8 cellular contexts compared by ENCODE assay signal in the genomic region with DNA sequence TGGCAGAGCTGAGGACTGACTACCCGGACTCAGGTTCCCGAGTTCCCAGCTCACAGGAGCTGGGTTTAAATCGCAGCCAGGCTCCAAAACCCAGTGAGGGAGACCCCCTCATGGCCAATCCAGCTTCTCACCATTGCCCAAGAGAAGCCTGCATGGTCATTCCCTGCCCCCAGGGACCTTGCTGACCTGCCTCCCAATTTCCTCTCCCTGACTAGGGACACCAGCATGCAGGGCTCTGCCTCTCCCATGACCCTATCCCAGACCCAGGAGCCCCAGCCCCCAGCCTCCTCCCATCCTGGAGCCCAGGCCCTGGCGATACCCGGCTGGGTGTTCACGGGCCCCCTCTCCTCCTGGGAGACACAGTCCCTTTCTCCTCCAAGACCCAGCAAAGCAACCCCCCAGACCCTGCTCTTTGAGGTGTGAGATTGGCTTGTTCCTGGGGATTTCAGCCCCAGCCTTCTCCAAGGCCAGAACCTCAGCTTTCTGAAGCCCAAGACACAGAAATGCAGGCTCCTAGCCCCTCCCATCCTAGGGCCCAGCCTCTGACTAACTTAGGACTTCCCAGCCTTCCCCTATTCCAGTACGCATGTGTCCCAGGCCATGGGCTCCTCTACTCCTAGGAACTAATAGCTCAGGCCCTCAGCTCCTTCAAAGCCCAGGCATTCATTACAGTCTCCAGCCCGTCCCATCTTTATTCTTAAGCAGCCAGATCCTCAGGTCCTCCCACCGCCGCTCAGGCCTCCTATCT. TPM values are rescaled to one million over a fixed set of nuclear protein-coding genes. Genes with fewer than 3 reads are reported as not detected.
DNase-seq lines count a peak whose midpoint lies in the region; ATAC-seq and TF ChIP-seq lines count a peak whose summit lies in the region.

No MANE protein-coding gene starts in this region.

- peak overlapping the region; percentile 79 to 96 for H3K4me3 ChIP-seq in Panc1 (ENCODE audit: low read depth in 2 of 2, low read length in 2 of 2)
- peak overlapping the region; percentile 85 to 89 (median 87) for H3K4me3 ChIP-seq in right lobe of liver
- peak overlapping the region; percentile 67 to 78 for H3K4me3 ChIP-seq in testis

- no peaks in the 10 kb centered on the region for H3K27me3 Mint-ChIP-seq in activated CD4-positive, alpha-beta T cell treated with anti-CD3 and anti-CD28 coated beads, Interleukin-2, amount 10 ng/mL, durations not matched to agents 7 days and 5 days

- H3K27ac ChIP-seq in Panc1 (ENCODE audit: low read length) = peak overlapping the region; percentile 85
- H3K27ac ChIP-seq in right lobe of liver = peak overlapping the region; percentile 94 to 99 (median 97)
- peak overlapping the region; percentile 92 to 93 for H3K27ac ChIP-seq in testis

- H3K27ac Mint-ChIP-seq in activated CD4-positive, alpha-beta T cell treated with anti-CD3 and anti-CD28 coated beads, Interleukin-2, amount 10 ng/mL, durations not matched to agents 7 days and 5 days = peak overlapping the region; percentile 97

- in situ Hi-C loops in Panc1 (cut with HindIII; ENCODE audit: low pct_unique_long_range_greater_than_20kb, low sequenced_read_pairs) = no loop called here

- TF ChIP-seq POLR2A in right lobe of liver (IDR thresholded peaks at IDR 0.05) = peak; percentile 14
- TF ChIP-seq POLR2A in testis (IDR thresholded peaks at IDR 0.05) = no peak

- no peaks in the 10 kb centered on the region for H3K9me3 Mint-ChIP-seq in activated CD4-positive, alpha-beta T cell treated with anti-CD3 and anti-CD28 coated beads, Interleukin-2, amount 10 ng/mL, durations not matched to agents 7 days and 5 days

- DNase-seq in activated CD4-positive, alpha-beta T cell treated with anti-CD3 and anti-CD28 coated beads, Interleukin-2, amount 10 ng/mL, durations not matched to agents 7 days and 5 days = no peak
- no peak for DNase-seq in activated CD4-positive, alpha-beta T cell treated with anti-CD3 and anti-CD28 coated beads for 48 hours
- DNase-seq in Panc1 (ENCODE audit: low read depth, low spot score) (no peak), dedifferentiated amniotic fluid mesenchymal stem cell (ENCODE audit: extremely low spot score) (peak; percentile 82), right lobe of liver (peak in 1 of 3 donors; percentile 54), testis (peak; percentile 87)
- DNase-seq in stimulated activated CD4-positive, alpha-beta T cell treated with anti-CD3 and anti-CD28 coated beads, Interleukin-4, amount 100 ng/mL, for 4 hours = no peak

- H3K36me3 Mint-ChIP-seq in activated CD4-positive, alpha-beta T cell treated with anti-CD3 and anti-CD28 coated beads, Interleukin-2, amount 10 ng/mL, durations not matched to agents 7 days and 5 days (ENCODE audit: low read depth) = peaks cover 21% of the 10 kb centered on the region

- H3K27me3 ChIP-seq in Panc1 (ENCODE audit: control insufficient read depth, insufficient read depth, low read length) (no peaks in the 10 kb centered on the region), right lobe of liver (no peaks in the 10 kb centered on the region), testis (no peaks in the 10 kb centered on the region)

- peak overlapping the region; percentile 92 for H3K4me3 Mint-ChIP-seq in activated CD4-positive, alpha-beta T cell treated with anti-CD3 and anti-CD28 coated beads, Interleukin-2, amount 10 ng/mL, durations not matched to agents 7 days and 5 days

- intact Hi-C loops in Panc1 (cut with micrococcal nuclease; ENCODE audit: unreplicated experiment) (no loop called here), right lobe of liver (cut with DNase I) (no loop called here), testis (cut with DNase I; ENCODE audit: low total_unique reads) (no loop called here)

- WGBS in right lobe of liver (ENCODE audit: insufficient coverage, low coverage, low lambda C conversion rate, missing lambda C conversion rate) = 22% methylated on average over 6 of the region's 10 CpGs
- 31 to 40% methylated on average over 7 to 10 of the region's 10 CpGs for WGBS in testis, 2 donors

- TF ChIP-seq CTCF in Panc1 (IDR thresholded peaks at IDR 0.05) (no peak), right lobe of liver (IDR thresholded peaks at IDR 0.05) (no peak), testis (IDR thresholded peaks at IDR 0.05) (no peak)

- H3K4me1 ChIP-seq in Panc1 (ENCODE audit: control insufficient read depth, insufficient read depth, low read length) = no peaks in the 10 kb centered on the region
- peaks cover 0 to 18% (median 11%) of the 10 kb centered on the region in 4 donors for H3K4me1 ChIP-seq in right lobe of liver
- peaks cover 32% of the 10 kb centered on the region for H3K4me1 ChIP-seq in testis

- H3K9me3 ChIP-seq in Panc1 (ENCODE audit: control insufficient read depth, insufficient read depth, low read depth, low read length) = no peaks in the 10 kb centered on the region
- H3K9me3 ChIP-seq in right lobe of liver = no peaks in the 10 kb centered on the region
- H3K9me3 ChIP-seq in testis = no peaks in the 10 kb centered on the region

- BruUV-seq in Panc1 (replicated peaks; lab: Mats Ljungman, UMichigan) = no TSS peak

- peaks cover 33% of the 10 kb centered on the region for H3K4me1 Mint-ChIP-seq in activated CD4-positive, alpha-beta T cell treated with anti-CD3 and anti-CD28 coated beads, Interleukin-2, amount 10 ng/mL, durations not matched to agents 7 days and 5 days

- H3K36me3 ChIP-seq in Panc1 (ENCODE audit: control insufficient read depth, insufficient read depth, low read length) (peaks cover 8% of the 10 kb centered on the region; the same call in 1 of the 2 replicates), right lobe of liver (peaks cover 0 to 12% (median 0%) of the 10 kb centered on the region in 4 donors), testis (ENCODE audit: low read depth, missing control alignments) (no peaks in the 10 kb centered on the region)

- CTCF ChIA-PET in activated CD4-positive, alpha-beta T cell treated with anti-CD3 and anti-CD28 coated beads, Interleukin-2, amount 10 ng/mL, durations not matched to agents 7 days and 5 days (lab: Charles Lee) = interaction anchor here (1.8 to 3.3 kb wide), 6 partner anchors 8 to 120 kb away, joined by 4 to 89 read pairs (median 14); partner anchors contain the start of gene PPP1R15A
- CTCF ChIA-PET in Panc1 (lab: Charles Lee) = interaction anchor here (0.6 kb wide), 2 partner anchors 13 to 152 kb away, joined by 3 to 7 read pairs; no protein-coding TSS in a partner anchor

- POLR2A ChIA-PET in activated CD4-positive, alpha-beta T cell treated with anti-CD3 and anti-CD28 coated beads, Interleukin-2, amount 10 ng/mL, durations not matched to agents 7 days and 5 days (lab: Charles Lee) = no interaction called here
- POLR2A ChIA-PET in Panc1 (lab: Charles Lee) = interaction anchor here (0.5 kb wide), 1 partner anchor 160 kb away, joined by 10 read pairs; no protein-coding TSS in a partner anchor

- ATAC-seq in Panc1 (peak; percentile 37; the same call in 1 of the 2 replicates), right lobe of liver (peak in 3 of 4 donors; percentile 14 to 22 (median 16)), HG03175 (IDR thresholded peaks at IDR 0.05; ENCODE audit: unreplicated experiment) (no peak)

RNA-seq across cellular contexts. Expression of gene GYS1, which starts 1.1 kb away (rescaled TPM):
- total RNA-seq in activated CD4-positive, alpha-beta T cell treated with anti-CD3 and anti-CD28 coated beads, Interleukin-2, amount 10 ng/mL, durations not matched to agents 7 days and 5 days = 10 to 100 TPM; 55.8 to 60.8 TPM
- 20.2 TPM for total RNA-seq in Panc1 (2021; ENCODE audit: unreplicated experiment)
- polyA plus RNA-seq in Panc1 (2012; ENCODE audit: insufficient read length) = 31.7 TPM
- 10 to 100 TPM in 2 of 6 experiments, 1 to 10 TPM in 4; 4.7 to 12.5 (median 8.9) TPM for total RNA-seq in right lobe of liver
- total RNA-seq in testis = 10 to 100 TPM; 21.1 to 23.6 TPM
- polyA plus RNA-seq in testis (ENCODE audit: insufficient read depth, low read depth, low replicate concordance) = 13.8 TPM

RNA-seq across cellular contexts. Expression of gene RUVBL2, which starts 1.7 kb away (rescaled TPM):
- 10 to 100 TPM; 82.2 to 89.4 TPM for total RNA-seq in activated CD4-positive, alpha-beta T cell treated with anti-CD3 and anti-CD28 coated beads, Interleukin-2, amount 10 ng/mL, durations not matched to agents 7 days and 5 days
- total RNA-seq in Panc1 (2021; ENCODE audit: unreplicated experiment) (170 TPM), right lobe of liver (10 to 100 TPM; 22.8 to 66.7 (median 32.3) TPM), testis (100 to 1,000 TPM; 299 to 395 TPM)
- 236 TPM for polyA plus RNA-seq in Panc1 (2012; ENCODE audit: insufficient read length)
- polyA plus RNA-seq in testis (ENCODE audit: insufficient read depth, low read depth, low replicate concordance) = 528 TPM

RNA-seq across cellular contexts. Expression of gene LHB, which starts 24.9 kb away (rescaled TPM):
- total RNA-seq in activated CD4-positive, alpha-beta T cell treated with anti-CD3 and anti-CD28 coated beads, Interleukin-2, amount 10 ng/mL, durations not matched to agents 7 days and 5 days = not detected
- total RNA-seq in Panc1 (2021; ENCODE audit: unreplicated experiment) = 0.39 TPM
- 1.9 TPM for polyA plus RNA-seq in Panc1 (2012; ENCODE audit: insufficient read length)
- not detected for total RNA-seq in right lobe of liver
- total RNA-seq in testis = 10 to 100 TPM in 1 of 2 donors, 1 to 10 TPM in 1; 5.5 to 13.9 TPM
- 4.4 TPM for polyA plus RNA-seq in testis (ENCODE audit: insufficient read depth, low read depth, low replicate concordance)

RNA-seq across cellular contexts. Expression of gene FTL, which starts 26.9 kb away (rescaled TPM):
- 100 to 1,000 TPM; 683 to 880 TPM for total RNA-seq in activated CD4-positive, alpha-beta T cell treated with anti-CD3 and anti-CD28 coated beads, Interleukin-2, amount 10 ng/mL, durations not matched to agents 7 days and 5 days
- total RNA-seq in Panc1 (2021; ENCODE audit: unreplicated experiment) = 1,332 TPM
- polyA plus RNA-seq in Panc1 (2012; ENCODE audit: insufficient read length) = 1,550 TPM
- total RNA-seq in right lobe of liver = over 10,000 TPM in 3 of 6 experiments, 1,000 to 10,000 TPM in 3; 5,005 to 19,229 (median 10,447) TPM
- 100 to 1,000 TPM; 746 to 935 TPM for total RNA-seq in testis
- polyA plus RNA-seq in testis (ENCODE audit: insufficient read depth, low read depth, low replicate concordance) = 1,424 TPM

RNA-seq across cellular contexts. Expression of gene CGB3, which starts 32.1 kb away (rescaled TPM):
- total RNA-seq in activated CD4-positive, alpha-beta T cell treated with anti-CD3 and anti-CD28 coated beads, Interleukin-2, amount 10 ng/mL, durations not matched to agents 7 days and 5 days = not detected
- not detected for total RNA-seq in Panc1 (2021; ENCODE audit: unreplicated experiment)
- 0.50 TPM for polyA plus RNA-seq in Panc1 (2012; ENCODE audit: insufficient read length)
- not detected for total RNA-seq in right lobe of liver
- total RNA-seq in testis = not detected
- not detected for polyA plus RNA-seq in testis (ENCODE audit: insufficient read depth, low read depth, low replicate concordance)

Comparison
In these comparisons a context has a peak if more than half of its experiments do, and no peak if none do; other contexts are left out.
1. DNase-seq: peak in dedifferentiated amniotic fluid mesenchymal stem cell (single experiment) and testis (single experiment); none in activated CD4-positive, alpha-beta T cell treated with anti-CD3 and anti-CD28 coated beads, Interleukin-2, amount 10 ng/mL, durations not matched to agents 7 days and 5 days (single experiment), activated CD4-positive, alpha-beta T cell treated with anti-CD3 and anti-CD28 coated beads for 48 hours (single experiment), Panc1 (single experiment) and stimulated activated CD4-positive, alpha-beta T cell treated with anti-CD3 and anti-CD28 coated beads, Interleukin-4, amount 100 ng/mL, for 4 hours (0 of 2).
2. Peak in every context shown above with its lines, with median percentiles within 50 percentile points of each other: H3K27ac ChIP-seq and H3K4me3 ChIP-seq.